In the genomic region with DNA sequence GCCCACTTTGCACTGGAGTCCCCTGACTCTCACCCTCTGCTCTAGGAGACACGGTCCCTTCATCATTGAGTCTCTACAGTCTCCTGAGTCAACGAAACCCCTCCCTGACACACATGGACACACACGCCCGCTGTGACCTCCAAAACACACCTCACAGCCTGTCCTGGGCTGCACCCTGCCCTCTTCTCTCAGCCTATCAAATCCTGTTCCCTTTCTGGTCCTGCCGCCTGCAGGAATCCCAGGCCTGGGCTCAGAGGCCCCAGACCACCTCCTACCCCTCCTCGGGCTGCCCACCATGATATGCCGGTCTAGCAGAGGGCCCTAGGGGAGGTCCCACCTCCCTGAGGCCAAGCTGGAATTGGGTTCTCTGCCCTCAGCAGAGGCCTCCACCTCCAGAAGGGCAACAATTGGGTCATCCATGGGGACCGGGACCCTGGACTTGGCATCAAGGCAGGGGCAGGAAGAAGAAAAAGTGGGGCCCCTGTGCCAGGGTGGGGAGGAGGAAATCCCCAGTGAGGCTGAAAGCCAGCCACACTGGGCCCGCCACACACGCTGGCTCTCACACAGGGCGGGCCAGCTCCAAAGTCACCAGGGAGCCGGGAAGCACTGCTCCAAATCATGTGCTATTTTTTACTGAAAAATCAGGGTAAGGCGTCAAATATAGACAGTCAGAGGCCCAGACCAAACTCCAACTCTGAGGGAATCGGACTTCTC, we compare ENCODE assay signal across 1 cellular context.
A peak's percentile ranks its signal among the peaks of the same experiment; 100 is the strongest.
TF ChIP-seq lines count a peak whose summit lies in the region.

No MANE protein-coding gene starts in this region.

TF ChIP-seq in HepG2, 621 proteins besides CTCF, POLR2A, EP300 and RAD21 (continues in another document):
- TF ChIP-seq U2AF1 (optimal IDR thresholded peaks at IDR 0.05; ENCODE audit: low read depth, low read length) (peak; percentile 44), MEIS2 (CRISPR knock-in tag; IDR thresholded peaks at IDR 0.05) (peak; percentile 54; the same call in 1 of the 2 replicates), ZNF333 (CRISPR knock-in tag; IDR thresholded peaks at IDR 0.05; ENCODE audit: borderline replicate concordance) (0 out of 2 replicates have a peak, but pooled peaks have one; percentile 47), NR2C2 (CRISPR knock-in tag; IDR thresholded peaks at IDR 0.05; ENCODE audit: borderline replicate concordance) (peak; percentile 16; the same call in 1 of the 2 replicates), RFXAP (CRISPR knock-in tag; IDR thresholded peaks at IDR 0.05; ENCODE audit: borderline replicate concordance) (0 out of 2 replicates have a peak, but pooled peaks have one; percentile 5), KLF13 (CRISPR knock-in tag; IDR thresholded peaks at IDR 0.05) (0 out of 2 replicates have a peak, but pooled peaks have one; percentile 50), E2F2 (CRISPR knock-in tag; IDR thresholded peaks at IDR 0.05; ENCODE audit: borderline replicate concordance) (no peak), DR1 (CRISPR knock-in tag; IDR thresholded peaks at IDR 0.05) (0 out of 2 replicates have a peak, but pooled peaks have one; percentile 39), ZNF615 (CRISPR knock-in tag; IDR thresholded peaks at IDR 0.05; ENCODE audit: borderline replicate concordance) (0 out of 2 replicates have a peak, but pooled peaks have one; percentile 61), ZNF225 (CRISPR knock-in tag; IDR thresholded peaks at IDR 0.05) (0 out of 2 replicates have a peak, but pooled peaks have one; percentile 59), TARDBP (CRISPR knock-in tag; IDR thresholded peaks at IDR 0.05) (no peak), DPF2 (CRISPR knock-in tag; IDR thresholded peaks at IDR 0.05; ENCODE audit: borderline replicate concordance, low read depth) (0 out of 2 replicates have a peak, but pooled peaks have one; percentile 35), CHD2 (IDR thresholded peaks at IDR 0.05; ENCODE audit: low read depth, low read length) (0 out of 2 replicates have a peak, but pooled peaks have one; percentile 23), MTA3 (CRISPR knock-in tag; IDR thresholded peaks at IDR 0.05) (no peak), SP4 (CRISPR knock-in tag; IDR thresholded peaks at IDR 0.05) (0 out of 2 replicates have a peak, but pooled peaks have one; percentile 24), HOXA5 (CRISPR knock-in tag; IDR thresholded peaks at IDR 0.05) (0 out of 2 replicates have a peak, but pooled peaks have one; percentile 29), ZNF740 (CRISPR knock-in tag; IDR thresholded peaks at IDR 0.05) (peak; percentile 36; the same call in 1 of the 2 replicates), RFX5 (IDR thresholded peaks at IDR 0.05; ENCODE audit: low read depth, low read length) (no peak), ZNF646 (CRISPR knock-in tag; IDR thresholded peaks at IDR 0.05) (0 out of 2 replicates have a peak, but pooled peaks have one; percentile 18), RCOR2 (CRISPR knock-in tag; IDR thresholded peaks at IDR 0.05) (no peak), PAXIP1 (CRISPR knock-in tag; conservative IDR thresholded peaks at IDR 0.05) (0 out of 2 replicates have a peak, but pooled peaks have one; percentile 34), SAP130 (CRISPR knock-in tag; IDR thresholded peaks at IDR 0.05; ENCODE audit: low read depth) (0 out of 2 replicates have a peak, but pooled peaks have one; percentile 32), ZNF547 (CRISPR knock-in tag; IDR thresholded peaks at IDR 0.05) (0 out of 2 replicates have a peak, but pooled peaks have one; percentile 29), RXRA (CRISPR knock-in tag; IDR thresholded peaks at IDR 0.05) (peak; percentile 79), ZNF577 (CRISPR knock-in tag; IDR thresholded peaks at IDR 0.05; ENCODE audit: borderline replicate concordance, low read depth) (no peak), GLI4 (CRISPR knock-in tag; IDR thresholded peaks at IDR 0.05; ENCODE audit: borderline replicate concordance) (no peak), ZNF230 (CRISPR knock-in tag; IDR thresholded peaks at IDR 0.05) (0 out of 2 replicates have a peak, but pooled peaks have one; percentile 4), KDM5A (IDR thresholded peaks at IDR 0.05; ENCODE audit: borderline replicate concordance, low read length) (peak; percentile 16; the same call in 1 of the 2 replicates), SNAI1 (CRISPR knock-in tag; IDR thresholded peaks at IDR 0.05; ENCODE audit: borderline replicate concordance) (no peak), ZNF446 (CRISPR knock-in tag; IDR thresholded peaks at IDR 0.05) (0 out of 2 replicates have a peak, but pooled peaks have one; percentile 10), FOSL1 (CRISPR knock-in tag; IDR thresholded peaks at IDR 0.05; ENCODE audit: borderline replicate concordance) (no peak)
- TF ChIP-seq, protein P1, sequence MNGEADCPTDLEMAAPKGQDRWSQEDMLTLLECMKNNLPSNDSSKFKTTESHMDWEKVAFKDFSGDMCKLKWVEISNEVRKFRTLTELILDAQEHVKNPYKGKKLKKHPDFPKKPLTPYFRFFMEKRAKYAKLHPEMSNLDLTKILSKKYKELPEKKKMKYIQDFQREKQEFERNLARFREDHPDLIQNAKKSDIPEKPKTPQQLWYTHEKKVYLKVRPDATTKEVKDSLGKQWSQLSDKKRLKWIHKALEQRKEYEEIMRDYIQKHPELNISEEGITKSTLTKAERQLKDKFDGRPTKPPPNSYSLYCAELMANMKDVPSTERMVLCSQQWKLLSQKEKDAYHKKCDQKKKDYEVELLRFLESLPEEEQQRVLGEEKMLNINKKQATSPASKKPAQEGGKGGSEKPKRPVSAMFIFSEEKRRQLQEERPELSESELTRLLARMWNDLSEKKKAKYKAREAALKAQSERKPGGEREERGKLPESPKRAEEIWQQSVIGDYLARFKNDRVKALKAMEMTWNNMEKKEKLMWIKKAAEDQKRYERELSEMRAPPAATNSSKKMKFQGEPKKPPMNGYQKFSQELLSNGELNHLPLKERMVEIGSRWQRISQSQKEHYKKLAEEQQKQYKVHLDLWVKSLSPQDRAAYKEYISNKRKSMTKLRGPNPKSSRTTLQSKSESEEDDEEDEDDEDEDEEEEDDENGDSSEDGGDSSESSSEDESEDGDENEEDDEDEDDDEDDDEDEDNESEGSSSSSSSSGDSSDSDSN (CRISPR knock-in tag; IDR thresholded peaks at IDR 0.05), result 0 out of 2 replicates have a peak, but pooled peaks have one; percentile 23
- TF ChIP-seq, protein P2, sequence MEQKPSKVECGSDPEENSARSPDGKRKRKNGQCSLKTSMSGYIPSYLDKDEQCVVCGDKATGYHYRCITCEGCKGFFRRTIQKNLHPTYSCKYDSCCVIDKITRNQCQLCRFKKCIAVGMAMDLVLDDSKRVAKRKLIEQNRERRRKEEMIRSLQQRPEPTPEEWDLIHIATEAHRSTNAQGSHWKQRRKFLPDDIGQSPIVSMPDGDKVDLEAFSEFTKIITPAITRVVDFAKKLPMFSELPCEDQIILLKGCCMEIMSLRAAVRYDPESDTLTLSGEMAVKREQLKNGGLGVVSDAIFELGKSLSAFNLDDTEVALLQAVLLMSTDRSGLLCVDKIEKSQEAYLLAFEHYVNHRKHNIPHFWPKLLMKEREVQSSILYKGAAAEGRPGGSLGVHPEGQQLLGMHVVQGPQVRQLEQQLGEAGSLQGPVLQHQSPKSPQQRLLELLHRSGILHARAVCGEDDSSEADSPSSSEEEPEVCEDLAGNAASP (CRISPR knock-in tag; IDR thresholded peaks at IDR 0.05; ENCODE audit: borderline replicate concordance), result peak; percentile 16; the same call in 1 of the 2 replicates
- TF ChIP-seq, protein P3, sequence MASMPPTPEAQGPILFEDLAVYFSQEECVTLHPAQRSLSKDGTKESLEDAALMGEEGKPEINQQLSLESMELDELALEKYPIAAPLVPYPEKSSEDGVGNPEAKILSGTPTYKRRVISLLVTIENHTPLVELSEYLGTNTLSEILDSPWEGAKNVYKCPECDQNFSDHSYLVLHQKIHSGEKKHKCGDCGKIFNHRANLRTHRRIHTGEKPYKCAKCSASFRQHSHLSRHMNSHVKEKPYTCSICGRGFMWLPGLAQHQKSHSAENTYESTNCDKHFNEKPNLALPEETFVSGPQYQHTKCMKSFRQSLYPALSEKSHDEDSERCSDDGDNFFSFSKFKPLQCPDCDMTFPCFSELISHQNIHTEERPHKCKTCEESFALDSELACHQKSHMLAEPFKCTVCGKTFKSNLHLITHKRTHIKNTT (CRISPR knock-in tag; IDR thresholded peaks at IDR 0.05), result no peak
- TF ChIP-seq, protein P4, sequence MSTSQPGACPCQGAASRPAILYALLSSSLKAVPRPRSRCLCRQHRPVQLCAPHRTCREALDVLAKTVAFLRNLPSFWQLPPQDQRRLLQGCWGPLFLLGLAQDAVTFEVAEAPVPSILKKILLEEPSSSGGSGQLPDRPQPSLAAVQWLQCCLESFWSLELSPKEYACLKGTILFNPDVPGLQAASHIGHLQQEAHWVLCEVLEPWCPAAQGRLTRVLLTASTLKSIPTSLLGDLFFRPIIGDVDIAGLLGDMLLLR (CRISPR knock-in tag; IDR thresholded peaks at IDR 0.05), result no peak
- TF ChIP-seq, protein P5, sequence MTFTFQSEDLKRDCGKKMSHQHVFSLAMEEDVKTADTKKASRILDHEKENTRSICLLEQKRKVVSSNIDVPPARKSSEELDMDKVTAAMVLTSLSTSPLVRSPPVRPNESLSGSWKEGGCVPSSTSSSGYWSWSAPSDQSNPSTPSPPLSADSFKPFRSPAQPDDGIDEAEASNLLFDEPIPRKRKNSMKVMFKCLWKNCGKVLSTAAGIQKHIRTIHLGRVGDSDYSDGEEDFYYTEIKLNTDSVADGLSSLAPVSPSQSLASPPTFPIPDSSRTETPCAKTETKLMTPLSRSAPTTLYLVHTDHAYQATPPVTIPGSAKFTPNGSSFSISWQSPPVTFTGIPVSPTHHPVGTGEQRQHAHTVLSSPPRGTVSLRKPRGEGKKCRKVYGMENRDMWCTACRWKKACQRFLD (CRISPR knock-in tag; IDR thresholded peaks at IDR 0.05; ENCODE audit: borderline replicate concordance), result peak; percentile 21; the same call in 1 of the 2 replicates
